ENCODE assay signal across 8 cellular contexts in genomic region chr2:130727286-130727924, GRCh38. TPM values are rescaled to one million over a fixed set of nuclear protein-coding genes. Genes with fewer than 3 reads are reported as not detected.
DNase-seq lines count a peak whose midpoint lies in the region; ATAC-seq, FAIRE-seq and TF ChIP-seq lines count a peak whose summit lies in the region.

No MANE protein-coding gene starts in this region.

- TF ChIP-seq CTCF in prostate gland (IDR thresholded peaks at IDR 0.05), result no peak
- TF ChIP-seq CTCF in upper lobe of left lung (IDR thresholded peaks at IDR 0.05), result no peak

- WGBS in prostate gland, result under 1% methylated on average over 19 of the region's 48 CpGs
- 1 to 2% methylated on average over 6 to 20 of the region's 48 CpGs for WGBS in upper lobe of left lung, 2 donors

- peak overlapping the region; percentile 31 for H3K27ac Mint-ChIP-seq in activated naive CD8-positive, alpha-beta T cell treated with anti-CD3 and anti-CD28 coated beads for 36 hours

- H3K36me3 ChIP-seq in prostate gland (no peaks in the 10 kb centered on the region), upper lobe of left lung (no peaks in the 10 kb centered on the region)

- H3K27me3 Mint-ChIP-seq in activated naive CD8-positive, alpha-beta T cell treated with anti-CD3 and anti-CD28 coated beads for 36 hours, result no peaks in the 10 kb centered on the region

- ATAC-seq in GM21367 (IDR thresholded peaks at IDR 0.05; ENCODE audit: unreplicated experiment) (peak; percentile 90), left cardiac atrium (peak; percentile 98 to 99), upper lobe of left lung (ENCODE audit: low FRiP score in 2 of 2) (peak; percentile 87 to 94)

- no peaks in the 10 kb centered on the region for H3K27me3 ChIP-seq in prostate gland (replicated peaks; ENCODE audit: insufficient read depth)
- H3K27me3 ChIP-seq in upper lobe of left lung, result no peaks in the 10 kb centered on the region

- peak overlapping the region; percentile 69 to 79 for H3K27ac ChIP-seq in prostate gland
- peak overlapping the region; percentile 33 to 73 (median 49) for H3K27ac ChIP-seq in upper lobe of left lung

- peak overlapping the region; percentile 68 for H3K4me3 Mint-ChIP-seq in activated naive CD8-positive, alpha-beta T cell treated with anti-CD3 and anti-CD28 coated beads for 36 hours

- peaks cover 1% of the 10 kb centered on the region for H3K4me1 Mint-ChIP-seq in activated naive CD8-positive, alpha-beta T cell treated with anti-CD3 and anti-CD28 coated beads for 36 hours

- no peak for TF ChIP-seq EP300 in upper lobe of left lung (IDR thresholded peaks at IDR 0.05)

- no peak for TF ChIP-seq POLR2A in prostate gland (IDR thresholded peaks at IDR 0.05)
- TF ChIP-seq POLR2A in upper lobe of left lung (IDR thresholded peaks at IDR 0.05), result peak in 1 of 4 donors; percentile 39

- H3K4me3 ChIP-seq in prostate gland (peak overlapping the region; percentile 43 to 44), upper lobe of left lung (peak overlapping the region; percentile 29 to 59 (median 49))

- intact Hi-C loops in left cardiac atrium (cut with DNase I) (no loop called here), prostate gland (cut with DNase I) (no loop called here)

- no peaks in the 10 kb centered on the region for H3K9me3 Mint-ChIP-seq in activated naive CD8-positive, alpha-beta T cell treated with anti-CD3 and anti-CD28 coated beads for 36 hours

- H3K9me3 ChIP-seq in prostate gland (no peaks in the 10 kb centered on the region), upper lobe of left lung (no peaks in the 10 kb centered on the region)

- no peaks in the 10 kb centered on the region for H3K4me1 ChIP-seq in prostate gland (replicated peaks)
- H3K4me1 ChIP-seq in upper lobe of left lung, result peaks cover 11 to 20% (median 17%) of the 10 kb centered on the region in 4 donors

- no peaks in the 10 kb centered on the region for H3K36me3 Mint-ChIP-seq in activated naive CD8-positive, alpha-beta T cell treated with anti-CD3 and anti-CD28 coated beads for 36 hours

- peak; percentile 82 for FAIRE-seq in HTR-8/SVneo (lab: Jason Lieb, UNC)

- peak; percentile 65 for DNase-seq in CMK (ENCODE audit: low read depth)
- DNase-seq in HTR-8/SVneo (ENCODE audit: insufficient read length, low spot score), result peak; percentile 48
- peak; percentile 61 for DNase-seq in SKM-1 (lab: John Stamatoyannopoulos, UW; ENCODE audit: unreplicated experiment)
- DNase-seq in activated naive CD8-positive, alpha-beta T cell treated with anti-CD3 and anti-CD28 coated beads for 36 hours, result peak; percentile 90
- peak; percentile 89 for DNase-seq in left cardiac atrium
- peak; percentile 66 for DNase-seq in prostate gland (ENCODE audit: low spot score)
- peak; percentile 85 to 95 for DNase-seq in upper lobe of left lung

RNA-seq across cellular contexts. Expression of gene GPR148, which starts 1.5 kb away (rescaled TPM):
- total RNA-seq in activated naive CD8-positive, alpha-beta T cell treated with anti-CD3 and anti-CD28 coated beads for 36 hours, result not detected
- total RNA-seq in left cardiac atrium (not detected), prostate gland (not detected), upper lobe of left lung (not detected)

RNA-seq across cellular contexts. Expression of gene AMER3, which starts 27.9 kb away (rescaled TPM):
- total RNA-seq in activated naive CD8-positive, alpha-beta T cell treated with anti-CD3 and anti-CD28 coated beads for 36 hours, result not detected
- total RNA-seq in left cardiac atrium (not detected), prostate gland (10 to 100 TPM in 1 of 2 donors, under 1 TPM in 1; 0.18 to 10.1 TPM), upper lobe of left lung (not detected)

Comparison
In these comparisons a context has a peak if more than half of its experiments do, and no peak if none do; other contexts are left out.
1. Peak in every context shown above with its lines: DNase-seq, ATAC-seq, H3K4me3 ChIP-seq and H3K27ac ChIP-seq.